15 cellular contexts compared by ENCODE assay signal in the genomic region with DNA sequence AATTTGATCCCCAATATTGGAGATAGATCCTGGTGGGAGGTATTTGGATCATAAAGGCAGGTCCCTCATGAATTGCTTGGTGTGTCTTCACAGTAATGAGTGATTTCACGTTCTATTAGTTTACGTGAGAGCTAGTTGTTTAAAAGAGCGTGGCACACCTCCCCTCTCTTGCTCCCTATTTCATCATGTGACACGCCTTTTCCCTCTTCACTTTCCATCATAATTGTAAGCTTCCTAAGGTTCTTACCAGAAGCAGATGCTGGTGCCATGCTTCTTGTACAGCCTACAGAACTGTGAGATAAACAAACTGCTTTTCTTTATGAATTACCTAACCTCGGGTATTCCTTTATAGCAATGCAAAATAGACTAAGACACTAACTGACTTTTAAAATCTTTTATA.
"Had no signal": no experiment of that assay in that cellular context is flagged by ENCODE, and none has a peak within 500 bp of the region (broad histone marks: within the 10 kb centered on the region; RNA-seq: fewer than 3 reads in every experiment).

No MANE protein-coding gene starts in this region.

- H3K9me3 ChIP-seq: left lung, lower lobe of right lung, pancreas had no signal

- H3K27ac ChIP-seq: heart right ventricle, left lung, lower lobe of right lung, pancreas had no signal

- H3K27me3 ChIP-seq: heart right ventricle, left lung, pancreas had no signal

- ATAC-seq: esophagus mucosa, heart right ventricle, left lung, lower lobe of right lung, pancreas, right cardiac atrium had no signal

- H3K36me3 ChIP-seq: heart right ventricle, left lung, lower lobe of right lung, pancreas had no signal

- H3K4me3 ChIP-seq: heart right ventricle, left lung, lower lobe of right lung, pancreas, smooth muscle cell had no signal

- H3K4me2 ChIP-seq: smooth muscle cell had no signal

- H3K4me1 ChIP-seq: heart right ventricle, left lung, lower lobe of right lung, pancreas had no signal

- DNase-seq: effector memory CD4-positive, alpha-beta T cell; heart right ventricle; hypothalamus; islet precursor cell; left lung; lower lobe of right lung; midbrain; occipital lobe; pancreas; right cardiac atrium; stimulated activated CD4-positive, alpha-beta T cell treated with anti-CD3 and anti-CD28 coated beads, Interleukin-2, amount 100 ng/mL, for 48 hours; stimulated activated naive CD4-positive, alpha-beta T cell treated with Interleukin-2 at 50 U/mL for 16 hours; trophoblast cell had no signal
